ENCODE assay signal across 1 cellular context in the genomic region with DNA sequence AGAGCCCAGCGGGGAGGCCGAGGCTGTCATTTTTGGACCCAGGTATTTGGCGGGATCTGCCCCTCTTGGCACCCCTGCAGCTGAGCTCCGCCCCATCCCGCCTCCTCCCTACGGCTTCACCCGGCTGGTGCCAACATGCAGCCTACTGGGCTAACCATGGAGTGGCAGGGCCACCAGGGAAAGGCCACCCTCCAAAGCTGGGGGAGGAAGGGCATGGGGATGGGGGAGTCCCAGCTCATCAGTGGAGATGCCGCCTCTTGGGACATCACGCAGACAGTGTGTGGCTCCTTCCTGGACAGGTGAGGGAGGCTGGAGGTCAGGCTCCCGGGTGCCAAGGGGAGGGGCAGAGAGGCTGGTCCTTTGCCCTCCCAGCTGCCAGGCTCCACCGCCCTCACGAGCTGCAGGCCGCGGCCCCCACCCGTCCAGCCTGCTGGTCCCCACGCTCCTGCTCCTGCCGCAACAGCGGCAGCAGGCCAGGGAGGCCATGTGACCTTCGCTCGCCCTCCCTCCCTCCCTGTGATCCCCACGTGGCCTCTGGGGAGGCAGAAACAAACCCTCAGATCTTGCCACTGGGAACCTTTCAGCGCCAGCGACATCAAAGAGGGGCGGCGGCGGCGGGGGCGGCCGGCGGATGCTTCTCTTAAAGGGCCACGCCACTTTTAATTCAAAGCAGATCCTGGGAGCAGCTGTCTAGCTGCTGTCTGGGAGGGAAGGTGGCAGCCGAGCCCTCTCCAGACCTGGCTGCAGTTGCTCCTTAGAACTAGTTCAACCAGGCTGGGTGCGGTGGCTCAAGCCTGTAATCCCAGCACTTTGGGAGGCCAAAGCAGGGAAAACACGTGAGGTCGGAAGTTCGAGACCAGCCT.
TF ChIP-seq lines count a peak whose summit lies in the region.

No MANE protein-coding gene starts in this region.

TF ChIP-seq in HepG2, 621 proteins besides CTCF, POLR2A, EP300 and RAD21 (continued from another document and continues in another):
- TF ChIP-seq, protein P1, sequence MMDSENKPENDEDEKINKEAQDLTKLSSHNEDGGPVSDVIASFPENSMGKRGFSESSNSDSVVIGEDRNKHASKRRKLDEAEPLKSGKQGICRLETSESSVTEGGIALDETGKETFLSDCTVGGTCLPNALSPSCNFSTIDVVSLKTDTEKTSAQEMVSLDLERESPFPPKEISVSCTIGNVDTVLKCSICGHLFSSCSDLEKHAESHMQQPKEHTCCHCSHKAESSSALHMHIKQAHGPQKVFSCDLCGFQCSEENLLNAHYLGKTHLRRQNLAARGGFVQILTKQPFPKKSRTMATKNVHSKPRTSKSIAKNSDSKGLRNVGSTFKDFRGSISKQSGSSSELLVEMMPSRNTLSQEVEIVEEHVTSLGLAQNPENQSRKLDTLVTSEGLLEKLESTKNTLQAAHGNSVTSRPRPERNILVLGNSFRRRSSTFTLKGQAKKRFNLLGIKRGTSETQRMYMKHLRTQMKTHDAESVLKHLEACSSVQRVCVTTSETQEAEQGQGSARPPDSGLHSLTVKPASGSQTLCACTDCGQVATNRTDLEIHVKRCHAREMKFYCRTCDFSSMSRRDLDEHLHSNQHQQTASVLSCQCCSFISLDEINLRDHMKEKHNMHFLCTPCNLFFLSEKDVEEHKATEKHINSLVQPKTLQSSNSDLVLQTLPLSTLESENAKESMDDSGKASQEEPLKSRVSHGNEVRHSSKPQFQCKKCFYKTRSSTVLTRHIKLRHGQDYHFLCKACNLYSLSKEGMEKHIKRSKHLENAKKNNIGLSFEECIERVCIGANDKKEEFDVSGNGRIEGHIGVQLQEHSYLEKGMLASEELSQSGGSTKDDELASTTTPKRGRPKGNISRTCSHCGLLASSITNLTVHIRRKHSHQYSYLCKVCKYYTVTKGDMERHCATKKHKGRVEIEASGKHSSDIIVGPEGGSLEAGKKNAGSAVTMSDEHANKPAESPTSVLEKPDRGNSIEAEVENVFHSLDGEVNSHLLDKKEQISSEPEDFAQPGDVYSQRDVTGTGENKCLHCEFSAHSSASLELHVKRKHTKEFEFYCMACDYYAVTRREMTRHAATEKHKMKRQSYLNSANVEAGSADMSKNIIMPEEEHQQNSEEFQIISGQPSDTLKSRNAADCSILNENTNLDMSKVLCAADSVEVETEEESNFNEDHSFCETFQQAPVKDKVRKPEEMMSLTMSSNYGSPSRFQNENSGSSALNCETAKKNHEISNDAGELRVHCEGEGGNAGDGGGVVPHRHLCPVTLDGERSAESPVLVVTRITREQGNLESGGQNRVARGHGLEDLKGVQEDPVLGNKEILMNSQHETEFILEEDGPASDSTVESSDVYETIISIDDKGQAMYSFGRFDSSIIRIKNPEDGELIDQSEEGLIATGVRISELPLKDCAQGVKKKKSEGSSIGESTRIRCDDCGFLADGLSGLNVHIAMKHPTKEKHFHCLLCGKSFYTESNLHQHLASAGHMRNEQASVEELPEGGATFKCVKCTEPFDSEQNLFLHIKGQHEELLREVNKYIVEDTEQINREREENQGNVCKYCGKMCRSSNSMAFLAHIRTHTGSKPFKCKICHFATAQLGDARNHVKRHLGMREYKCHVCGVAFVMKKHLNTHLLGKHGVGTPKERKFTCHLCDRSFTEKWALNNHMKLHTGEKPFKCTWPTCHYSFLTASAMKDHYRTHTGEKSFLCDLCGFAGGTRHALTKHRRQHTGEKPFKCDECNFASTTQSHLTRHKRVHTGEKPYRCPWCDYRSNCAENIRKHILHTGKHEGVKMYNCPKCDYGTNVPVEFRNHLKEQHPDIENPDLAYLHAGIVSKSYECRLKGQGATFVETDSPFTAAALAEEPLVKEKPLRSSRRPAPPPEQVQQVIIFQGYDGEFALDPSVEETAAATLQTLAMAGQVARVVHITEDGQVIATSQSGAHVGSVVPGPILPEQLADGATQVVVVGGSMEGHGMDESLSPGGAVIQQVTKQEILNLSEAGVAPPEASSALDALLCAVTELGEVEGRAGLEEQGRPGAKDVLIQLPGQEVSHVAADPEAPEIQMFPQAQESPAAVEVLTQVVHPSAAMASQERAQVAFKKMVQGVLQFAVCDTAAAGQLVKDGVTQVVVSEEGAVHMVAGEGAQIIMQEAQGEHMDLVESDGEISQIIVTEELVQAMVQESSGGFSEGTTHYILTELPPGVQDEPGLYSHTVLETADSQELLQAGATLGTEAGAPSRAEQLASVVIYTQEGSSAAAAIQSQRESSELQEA (CRISPR knock-in tag; IDR thresholded peaks at IDR 0.05; ENCODE audit: not compliant biosample characterization), result peak; percentile 85
- TF ChIP-seq, protein P2, sequence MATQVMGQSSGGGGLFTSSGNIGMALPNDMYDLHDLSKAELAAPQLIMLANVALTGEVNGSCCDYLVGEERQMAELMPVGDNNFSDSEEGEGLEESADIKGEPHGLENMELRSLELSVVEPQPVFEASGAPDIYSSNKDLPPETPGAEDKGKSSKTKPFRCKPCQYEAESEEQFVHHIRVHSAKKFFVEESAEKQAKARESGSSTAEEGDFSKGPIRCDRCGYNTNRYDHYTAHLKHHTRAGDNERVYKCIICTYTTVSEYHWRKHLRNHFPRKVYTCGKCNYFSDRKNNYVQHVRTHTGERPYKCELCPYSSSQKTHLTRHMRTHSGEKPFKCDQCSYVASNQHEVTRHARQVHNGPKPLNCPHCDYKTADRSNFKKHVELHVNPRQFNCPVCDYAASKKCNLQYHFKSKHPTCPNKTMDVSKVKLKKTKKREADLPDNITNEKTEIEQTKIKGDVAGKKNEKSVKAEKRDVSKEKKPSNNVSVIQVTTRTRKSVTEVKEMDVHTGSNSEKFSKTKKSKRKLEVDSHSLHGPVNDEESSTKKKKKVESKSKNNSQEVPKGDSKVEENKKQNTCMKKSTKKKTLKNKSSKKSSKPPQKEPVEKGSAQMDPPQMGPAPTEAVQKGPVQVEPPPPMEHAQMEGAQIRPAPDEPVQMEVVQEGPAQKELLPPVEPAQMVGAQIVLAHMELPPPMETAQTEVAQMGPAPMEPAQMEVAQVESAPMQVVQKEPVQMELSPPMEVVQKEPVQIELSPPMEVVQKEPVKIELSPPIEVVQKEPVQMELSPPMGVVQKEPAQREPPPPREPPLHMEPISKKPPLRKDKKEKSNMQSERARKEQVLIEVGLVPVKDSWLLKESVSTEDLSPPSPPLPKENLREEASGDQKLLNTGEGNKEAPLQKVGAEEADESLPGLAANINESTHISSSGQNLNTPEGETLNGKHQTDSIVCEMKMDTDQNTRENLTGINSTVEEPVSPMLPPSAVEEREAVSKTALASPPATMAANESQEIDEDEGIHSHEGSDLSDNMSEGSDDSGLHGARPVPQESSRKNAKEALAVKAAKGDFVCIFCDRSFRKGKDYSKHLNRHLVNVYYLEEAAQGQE (IDR thresholded peaks at IDR 0.05; ENCODE audit: borderline replicate concordance in 1 of 2, low read depth in 1 of 2, low read length in 2 of 2), result peak in 1 of 2 experiments; percentile 4; a peak in 1 of 4 replicates
- TF ChIP-seq, protein P3, sequence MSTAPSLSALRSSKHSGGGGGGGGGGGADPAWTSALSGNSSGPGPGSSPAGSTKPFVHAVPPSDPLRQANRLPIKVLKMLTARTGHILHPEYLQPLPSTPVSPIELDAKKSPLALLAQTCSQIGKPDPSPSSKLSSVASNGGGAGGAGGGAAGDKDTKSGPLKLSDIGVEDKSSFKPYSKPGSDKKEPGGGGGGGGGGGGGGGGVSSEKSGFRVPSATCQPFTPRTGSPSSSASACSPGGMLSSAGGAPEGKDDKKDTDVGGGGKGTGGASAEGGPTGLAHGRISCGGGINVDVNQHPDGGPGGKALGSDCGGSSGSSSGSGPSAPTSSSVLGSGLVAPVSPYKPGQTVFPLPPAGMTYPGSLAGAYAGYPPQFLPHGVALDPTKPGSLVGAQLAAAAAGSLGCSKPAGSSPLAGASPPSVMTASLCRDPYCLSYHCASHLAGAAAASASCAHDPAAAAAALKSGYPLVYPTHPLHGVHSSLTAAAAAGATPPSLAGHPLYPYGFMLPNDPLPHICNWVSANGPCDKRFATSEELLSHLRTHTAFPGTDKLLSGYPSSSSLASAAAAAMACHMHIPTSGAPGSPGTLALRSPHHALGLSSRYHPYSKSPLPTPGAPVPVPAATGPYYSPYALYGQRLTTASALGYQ (CRISPR knock-in tag; IDR thresholded peaks at IDR 0.05), result peak; percentile 96; the same call in 1 of the 2 replicates
- TF ChIP-seq KAT2B (IDR thresholded peaks at IDR 0.05; ENCODE audit: borderline replicate concordance, low read depth, low read length) (no peak), FIP1L1 (IDR thresholded peaks at IDR 0.05; ENCODE audit: borderline replicate concordance, insufficient read depth, low read depth, low read length) (peak; percentile 16; the same call in 1 of the 2 replicates), DR1 (CRISPR knock-in tag; IDR thresholded peaks at IDR 0.05) (peak; percentile 83), TMF1 (CRISPR knock-in tag; IDR thresholded peaks at IDR 0.05; ENCODE audit: low read depth) (peak; percentile 52; the same call in 1 of the 2 replicates), ZNF207 (IDR thresholded peaks at IDR 0.05; ENCODE audit: borderline replicate concordance) (no peak), NCOA1 (CRISPR knock-in tag; IDR thresholded peaks at IDR 0.05) (no peak), SALL1 (CRISPR knock-in tag; IDR thresholded peaks at IDR 0.05) (peak; percentile 97), ZZZ3 (CRISPR knock-in tag; IDR thresholded peaks at IDR 0.05; ENCODE audit: borderline replicate concordance) (peak; percentile 87), CHD4 (IDR thresholded peaks at IDR 0.05; ENCODE audit: borderline replicate concordance, low read length) (no peak; the same call in 1 of the 2 replicates), ZFP36L1 (CRISPR knock-in tag; IDR thresholded peaks at IDR 0.05) (peak; percentile 97), ZNF883 (CRISPR knock-in tag; IDR thresholded peaks at IDR 0.05; ENCODE audit: not compliant biosample characterization) (peak; percentile 80), NCOA2 (CRISPR knock-in tag; IDR thresholded peaks at IDR 0.05) (peak; percentile 93), KLF6 (CRISPR knock-in tag; IDR thresholded peaks at IDR 0.05) (peak; percentile 95), ZNF510 (CRISPR knock-in tag; IDR thresholded peaks at IDR 0.05; ENCODE audit: low read depth) (peak; percentile 93), ZNF138 (CRISPR knock-in tag; IDR thresholded peaks at IDR 0.05; ENCODE audit: low read depth) (no peak), POGZ (CRISPR knock-in tag; IDR thresholded peaks at IDR 0.05) (peak; percentile 80), FOXC1 (CRISPR knock-in tag; IDR thresholded peaks at IDR 0.05; ENCODE audit: borderline replicate concordance) (peak; percentile 57; the same call in 1 of the 2 replicates)
- TF ChIP-seq, protein P4, sequence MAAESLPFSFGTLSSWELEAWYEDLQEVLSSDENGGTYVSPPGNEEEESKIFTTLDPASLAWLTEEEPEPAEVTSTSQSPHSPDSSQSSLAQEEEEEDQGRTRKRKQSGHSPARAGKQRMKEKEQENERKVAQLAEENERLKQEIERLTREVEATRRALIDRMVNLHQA (CRISPR knock-in tag; IDR thresholded peaks at IDR 0.05), result no peak
- TF ChIP-seq, protein P5, sequence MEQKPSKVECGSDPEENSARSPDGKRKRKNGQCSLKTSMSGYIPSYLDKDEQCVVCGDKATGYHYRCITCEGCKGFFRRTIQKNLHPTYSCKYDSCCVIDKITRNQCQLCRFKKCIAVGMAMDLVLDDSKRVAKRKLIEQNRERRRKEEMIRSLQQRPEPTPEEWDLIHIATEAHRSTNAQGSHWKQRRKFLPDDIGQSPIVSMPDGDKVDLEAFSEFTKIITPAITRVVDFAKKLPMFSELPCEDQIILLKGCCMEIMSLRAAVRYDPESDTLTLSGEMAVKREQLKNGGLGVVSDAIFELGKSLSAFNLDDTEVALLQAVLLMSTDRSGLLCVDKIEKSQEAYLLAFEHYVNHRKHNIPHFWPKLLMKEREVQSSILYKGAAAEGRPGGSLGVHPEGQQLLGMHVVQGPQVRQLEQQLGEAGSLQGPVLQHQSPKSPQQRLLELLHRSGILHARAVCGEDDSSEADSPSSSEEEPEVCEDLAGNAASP (CRISPR knock-in tag; IDR thresholded peaks at IDR 0.05; ENCODE audit: borderline replicate concordance), result peak; percentile 94
- TF ChIP-seq, protein P6, sequence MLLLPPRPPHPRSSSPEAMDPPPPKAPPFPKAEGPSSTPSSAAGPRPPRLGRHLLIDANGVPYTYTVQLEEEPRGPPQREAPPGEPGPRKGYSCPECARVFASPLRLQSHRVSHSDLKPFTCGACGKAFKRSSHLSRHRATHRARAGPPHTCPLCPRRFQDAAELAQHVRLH (CRISPR knock-in tag; IDR thresholded peaks at IDR 0.05; ENCODE audit: borderline replicate concordance, low read depth), result peak; percentile 86; the same call in 1 of the 2 replicates
- TF ChIP-seq, protein P7, sequence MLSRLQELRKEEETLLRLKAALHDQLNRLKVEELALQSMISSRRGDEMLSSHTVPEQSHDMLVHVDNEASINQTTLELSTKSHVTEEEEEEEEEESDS (CRISPR knock-in tag; IDR thresholded peaks at IDR 0.05; ENCODE audit: borderline replicate concordance), result no peak
- TF ChIP-seq, protein P8, sequence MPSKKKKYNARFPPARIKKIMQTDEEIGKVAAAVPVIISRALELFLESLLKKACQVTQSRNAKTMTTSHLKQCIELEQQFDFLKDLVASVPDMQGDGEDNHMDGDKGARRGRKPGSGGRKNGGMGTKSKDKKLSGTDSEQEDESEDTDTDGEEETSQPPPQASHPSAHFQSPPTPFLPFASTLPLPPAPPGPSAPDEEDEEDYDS (CRISPR knock-in tag; IDR thresholded peaks at IDR 0.05), result peak; percentile 66; the same call in 1 of the 2 replicates
- TF ChIP-seq, protein P9, sequence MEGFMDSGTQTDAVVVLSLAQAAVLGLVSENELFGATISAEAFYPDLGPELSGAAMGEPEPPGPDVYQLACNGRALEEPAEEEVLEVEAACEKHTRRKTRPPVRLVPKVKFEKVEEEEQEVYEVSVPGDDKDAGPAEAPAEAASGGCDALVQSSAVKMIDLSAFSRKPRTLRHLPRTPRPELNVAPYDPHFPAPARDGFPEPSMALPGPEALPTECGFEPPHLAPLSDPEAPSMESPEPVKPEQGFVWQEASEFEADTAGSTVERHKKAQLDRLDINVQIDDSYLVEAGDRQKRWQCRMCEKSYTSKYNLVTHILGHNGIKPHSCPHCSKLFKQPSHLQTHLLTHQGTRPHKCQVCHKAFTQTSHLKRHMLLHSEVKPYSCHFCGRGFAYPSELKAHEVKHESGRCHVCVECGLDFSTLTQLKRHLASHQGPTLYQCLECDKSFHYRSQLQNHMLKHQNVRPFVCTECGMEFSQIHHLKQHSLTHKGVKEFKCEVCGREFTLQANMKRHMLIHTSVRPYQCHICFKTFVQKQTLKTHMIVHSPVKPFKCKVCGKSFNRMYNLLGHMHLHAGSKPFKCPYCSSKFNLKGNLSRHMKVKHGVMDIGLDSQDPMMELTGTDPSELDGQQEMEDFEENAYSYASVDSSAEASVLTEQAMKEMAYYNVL (CRISPR knock-in tag; IDR thresholded peaks at IDR 0.05; ENCODE audit: borderline replicate concordance), result peak; percentile 92
- TF ChIP-seq, protein P10, sequence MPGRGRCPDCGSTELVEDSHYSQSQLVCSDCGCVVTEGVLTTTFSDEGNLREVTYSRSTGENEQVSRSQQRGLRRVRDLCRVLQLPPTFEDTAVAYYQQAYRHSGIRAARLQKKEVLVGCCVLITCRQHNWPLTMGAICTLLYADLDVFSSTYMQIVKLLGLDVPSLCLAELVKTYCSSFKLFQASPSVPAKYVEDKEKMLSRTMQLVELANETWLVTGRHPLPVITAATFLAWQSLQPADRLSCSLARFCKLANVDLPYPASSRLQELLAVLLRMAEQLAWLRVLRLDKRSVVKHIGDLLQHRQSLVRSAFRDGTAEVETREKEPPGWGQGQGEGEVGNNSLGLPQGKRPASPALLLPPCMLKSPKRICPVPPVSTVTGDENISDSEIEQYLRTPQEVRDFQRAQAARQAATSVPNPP (CRISPR knock-in tag; IDR thresholded peaks at IDR 0.05), result no peak
